Comparison of ENCODE assay signal across 9 cellular contexts in the genomic region with DNA sequence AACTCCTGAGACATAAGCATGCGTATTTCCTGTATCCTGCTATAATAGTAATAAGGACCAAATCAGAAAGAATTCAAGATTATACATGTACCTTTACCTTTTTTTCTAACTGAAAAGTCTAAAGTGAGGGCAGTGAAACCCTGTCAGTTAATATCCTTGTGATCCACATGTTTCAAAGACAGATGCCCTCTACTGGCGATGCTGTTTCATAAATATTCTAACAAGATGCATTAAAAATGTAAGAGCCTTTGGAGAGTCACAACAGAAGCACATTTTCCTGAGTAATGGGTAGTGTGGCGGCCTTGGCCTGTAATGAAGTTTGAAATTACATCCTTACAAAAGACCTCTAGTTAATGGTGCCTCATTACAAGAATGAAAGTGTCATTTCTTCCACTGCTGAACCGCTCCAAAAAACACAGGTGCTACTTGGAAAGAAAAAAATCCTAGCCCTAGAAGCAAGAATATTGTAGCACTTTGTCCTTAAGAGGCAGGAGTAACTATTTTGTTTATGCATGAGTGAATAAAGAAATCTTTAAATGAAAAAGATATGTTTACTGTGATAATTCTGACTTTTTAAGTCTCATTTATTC.
A peak's percentile ranks its signal among the peaks of the same experiment; 100 is the strongest.
DNase-seq lines count a peak whose midpoint lies in the region; ATAC-seq and TF ChIP-seq lines count a peak whose summit lies in the region.
"Had no signal": no experiment of that assay in that cellular context is flagged by ENCODE, and none has a peak within 500 bp of the region (broad histone marks: within the 10 kb centered on the region; RNA-seq: fewer than 3 reads in every experiment).

No MANE protein-coding gene starts in this region.

- no peak overlapping the region for H3K9ac ChIP-seq in OCI-LY3 (ENCODE audit: low read length)

- H3K4me2 ChIP-seq in OCI-LY3 (ENCODE audit: low read length): no peak overlapping the region

- TF ChIP-seq CTCF in BJ (IDR thresholded peaks at IDR 0.05; ENCODE audit: insufficient read depth, low read depth, low read length) (peak; percentile 71), GM13977 (IDR thresholded peaks at IDR 0.05; ENCODE audit: extremely low read depth, insufficient read depth, missing control alignments) (peak; percentile 58), OCI-LY3 (IDR thresholded peaks at IDR 0.05; ENCODE audit: low read depth, low read length) (peak; percentile 59), nephron (IDR thresholded peaks at IDR 0.05; ENCODE audit: unreplicated experiment in 3 of 3) (peak; percentile 51 to 62 (median 52))

- H2AFZ ChIP-seq in OCI-LY3 (ENCODE audit: low read depth, low read length): no peak overlapping the region

- H3K27ac Mint-ChIP-seq in nephron: peak overlapping the region in 1 of 3 experiments; percentile 43

- in situ Hi-C loops in GM13977 (cut with MboI; ENCODE audit: low pct_unique_long_range_greater_than_20kb, low sequenced_read_pairs, unreplicated experiment): loop anchor here (25.0 kb wide), 1 partner anchor 226 kb away; a partner anchor contains a TSS

- no peaks in the 10 kb centered on the region for H3K9me3 Mint-ChIP-seq in nephron

- CTCF ChIA-PET in BJ (lab: Yijun Ruan, JAX): interaction anchor here (0.6 to 1.0 kb wide), 4 partner anchors 11 to 1027 kb away, joined by 3 to 7 read pairs (median 4); no protein-coding TSS in a partner anchor

- H3K4me1 ChIP-seq in OCI-LY3 (ENCODE audit: low read length): peaks cover 8% of the 10 kb centered on the region

- H3K27me3 ChIP-seq in BJ (ENCODE audit: control insufficient read depth, insufficient read depth, low read length): no peaks in the 10 kb centered on the region
- H3K27me3 ChIP-seq in OCI-LY3 (ENCODE audit: low read depth, low read length): peaks cover 12% of the 10 kb centered on the region; the same call in 1 of the 2 replicates

- H3K36me3 ChIP-seq in BJ (ENCODE audit: control insufficient read depth, insufficient read depth, low read length) (no peaks in the 10 kb centered on the region), OCI-LY3 (replicated peaks; ENCODE audit: low read depth, low read length) (no peaks in the 10 kb centered on the region)

- peaks cover 4% of the 10 kb centered on the region for H3K27me3 Mint-ChIP-seq in nephron (ENCODE audit: low read depth)

- H3K4me3 Mint-ChIP-seq in nephron: no peak overlapping the region

- H4K20me1 ChIP-seq in OCI-LY3 (ENCODE audit: insufficient read depth, low read length): no peaks in the 10 kb centered on the region

- H3K27ac ChIP-seq in OCI-LY3 (ENCODE audit: low read length): no peak overlapping the region

- H3K9me3 ChIP-seq in OCI-LY3 (ENCODE audit: insufficient read depth, low read length): no peaks in the 10 kb centered on the region

- no peaks in the 10 kb centered on the region for H3K79me2 ChIP-seq in OCI-LY3 (ENCODE audit: low read length)

- peaks cover 4% of the 10 kb centered on the region for H3K36me3 Mint-ChIP-seq in nephron (ENCODE audit: low read depth)

- H3K4me3 ChIP-seq in BJ (ENCODE audit: low read depth, low read length) (no peak overlapping the region), OCI-LY3 (ENCODE audit: low read length) (no peak overlapping the region)

- no peak for ATAC-seq in activated CD4-positive, CD25-positive, alpha-beta regulatory T cell treated with anti-CD3 and anti-CD28 coated beads, Interleukin-2, amount 50 U/mL, for 24 hours

- peaks cover 7% of the 10 kb centered on the region for H3K4me1 Mint-ChIP-seq in nephron

- DNase-seq in BJ (ENCODE audit: low read depth) (no peak), GM13977 (ENCODE audit: low spot score) (peak; percentile 30), dedifferentiated amniotic fluid mesenchymal stem cell (ENCODE audit: extremely low spot score) (peak; percentile 65), NCI-H2029 (lab: John Stamatoyannopoulos, UW) (no peak)
- no peak for DNase-seq in activated effector memory CD4-positive, alpha-beta T cell treated with Interleukin-2 at 50 U/mL for 16 hours
- DNase-seq: left cardiac atrium had no signal

- POLR2A ChIA-PET in BJ (lab: Charles Lee): no interaction called here

Comparison
In these comparisons a context has a peak if more than half of its experiments do, and no peak if none do; other contexts are left out.
1. DNase-seq: peak in GM13977 (single experiment) and dedifferentiated amniotic fluid mesenchymal stem cell (single experiment); none in BJ (single experiment), NCI-H2029 (single experiment) and activated effector memory CD4-positive, alpha-beta T cell treated with Interleukin-2 at 50 U/mL for 16 hours (single experiment).
2. Peak in every context shown above with its lines, with median percentiles within 50 percentile points of each other: CTCF ChIP-seq.